In genomic region chr6:168624540-168624939, GRCh38 we compare ENCODE assay signal across 25 cellular contexts.
"Had no signal": no experiment of that assay in that cellular context is flagged by ENCODE, and none has a peak within 500 bp of the region (broad histone marks: within the 10 kb centered on the region; RNA-seq: fewer than 3 reads in every experiment).

No MANE protein-coding gene starts in this region.

- H3K9me3 Mint-ChIP-seq: central memory CD8-positive, alpha-beta T cell had no signal

- H3K27me3 ChIP-seq: ascending aorta, body of pancreas had no signal

- H3K4me1 Mint-ChIP-seq: activated CD4-positive, alpha-beta T cell treated with anti-CD3 and anti-CD28 coated beads, Interleukin-2, amount 10 ng/mL, durations not matched to agents 7 days and 5 days had no signal

- DNase-seq: activated CD4-positive, alpha-beta memory T cell treated with anti-CD3 and anti-CD28 coated beads for 36 hours; activated CD4-positive, alpha-beta T cell treated with anti-CD3 and anti-CD28 coated beads, Interleukin-2, amount 10 ng/mL, durations not matched to agents 7 days and 5 days; activated CD4-positive, CD25-positive, alpha-beta regulatory T cell; activated CD8-positive, alpha-beta memory T cell treated with anti-CD3 and anti-CD28 coated beads for 24 hours; activated effector memory CD4-positive, alpha-beta T cell treated with anti-CD3 and anti-CD28 coated beads, Interleukin-2, amount 50 U/mL, for 16 hours; activated naive CD4-positive, alpha-beta T cell treated with Interleukin-2 at 50 U/mL for 16 hours; activated naive CD8-positive, alpha-beta T cell treated with anti-CD3 and anti-CD28 coated beads, Interleukin-2, amount 50 U/mL, for 24 hours; activated T-cell treated with anti-CD3 and anti-CD28 coated beads, Interleukin-2, amount 50 U/mL, for 4 hours; amniotic stem cell; body of pancreas; NCI-H1092; NCI-H1417; NCI-H1930; NCI-H2171 treated with DMSO at 0.1 percent for 48 hours; NCI-H226; NCI-H526; NCI-H82; SIG-M5; T-cell; T-helper 2 cell; T1000 had no signal

- H3K4me3 Mint-ChIP-seq: activated CD4-positive, alpha-beta memory T cell treated with anti-CD3 and anti-CD28 coated beads for 36 hours; activated CD4-positive, alpha-beta T cell treated with anti-CD3 and anti-CD28 coated beads, Interleukin-2, amount 10 ng/mL, durations not matched to agents 7 days and 5 days; activated naive CD8-positive, alpha-beta T cell treated with anti-CD3 and anti-CD28 coated beads, Interleukin-2, amount 50 U/mL, for 24 hours; activated T-cell treated with anti-CD3 and anti-CD28 coated beads, Interleukin-2, amount 50 U/mL, for 4 hours; central memory CD8-positive, alpha-beta T cell; T-cell had no signal

- H3K4me3 ChIP-seq: ascending aorta, body of pancreas had no signal

- ATAC-seq: activated naive CD8-positive, alpha-beta T cell treated with anti-CD3 and anti-CD28 coated beads, Interleukin-2, amount 50 U/mL, for 24 hours; body of pancreas; T-cell had no signal

- H3K27ac ChIP-seq: ascending aorta, body of pancreas had no signal

- H3K9me3 ChIP-seq: ascending aorta, body of pancreas had no signal

- H3K27ac Mint-ChIP-seq: activated CD4-positive, alpha-beta memory T cell treated with anti-CD3 and anti-CD28 coated beads for 36 hours; activated CD4-positive, alpha-beta T cell treated with anti-CD3 and anti-CD28 coated beads, Interleukin-2, amount 10 ng/mL, durations not matched to agents 7 days and 5 days; activated naive CD4-positive, alpha-beta T cell treated with anti-CD3 and anti-CD28 coated beads, Interleukin-2, amount 50 U/mL, for 72 hours; activated naive CD8-positive, alpha-beta T cell treated with anti-CD3 and anti-CD28 coated beads, Interleukin-2, amount 50 U/mL, for 24 hours; T-cell had no signal

- H3K36me3 Mint-ChIP-seq: activated CD4-positive, alpha-beta memory T cell treated with anti-CD3 and anti-CD28 coated beads for 36 hours; T-cell had no signal

- H3K4me1 ChIP-seq: ascending aorta, body of pancreas had no signal

- FAIRE-seq: TTC549 had no signal
